Comparison of ENCODE assay signal across 21 cellular contexts in the genomic region with DNA sequence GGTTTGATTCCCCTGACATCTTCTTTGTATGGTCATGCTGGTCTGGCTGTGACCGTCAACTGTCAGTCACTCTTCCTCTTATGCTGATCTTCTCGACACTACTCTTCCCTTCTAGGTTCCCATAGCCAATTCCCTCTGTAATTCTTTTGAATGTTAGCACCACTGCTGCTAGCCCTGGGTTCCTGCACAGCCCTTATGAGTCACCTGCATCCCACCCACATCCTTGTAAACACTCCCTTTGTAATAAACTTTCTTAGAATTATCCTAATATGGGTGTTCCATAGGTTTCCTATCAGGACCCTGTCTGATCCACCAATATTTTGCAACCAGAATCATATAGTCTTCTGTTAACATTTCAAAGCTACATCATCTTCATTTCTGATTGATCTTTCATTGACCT.
"Had no signal": no experiment of that assay in that cellular context is flagged by ENCODE, and none has a peak within 500 bp of the region (broad histone marks: within the 10 kb centered on the region; RNA-seq: fewer than 3 reads in every experiment).

No MANE protein-coding gene starts in this region.

- ATAC-seq: heart right ventricle had no signal

- H3K9me3 Mint-ChIP-seq: immature natural killer cell, naive B cell had no signal

- DNase-seq: activated CD4-positive, alpha-beta T cell treated with anti-CD3 and anti-CD28 coated beads for 1 hour; activated CD8-positive, alpha-beta memory T cell treated with anti-CD3 and anti-CD28 coated beads for 24 hours; amniotic stem cell; central memory CD4-positive, alpha-beta T cell; erythroblast; heart right ventricle; immature natural killer cell; kidney glomerular epithelial cell; left ventricle myocardium inferior; mammary epithelial cell; naive B cell; stimulated activated CD4-positive, alpha-beta T cell treated with anti-CD3 and anti-CD28 coated beads, Interleukin-2, amount 100 ng/mL, for 24 hours; stimulated activated naive CD4-positive, alpha-beta T cell treated with Interleukin-2 at 50 U/mL for 16 hours; T-helper 2 cell; tibial artery; WERI-Rb-1 had no signal

- H3K27ac Mint-ChIP-seq: activated naive CD8-positive, alpha-beta T cell; activated T-helper 1 cell treated with anti-CD3 and anti-CD28 coated beads, Interleukin-12 subunit alpha, Interleukin-12 subunit beta, Interleukin-2, Interleukin-4 antibody, amounts not matched to agents 30 ng/mL and 10 ng/mL and 1 ng/mL, durations not matched to agents 14 hours and 24 hours and 36 hours; neural progenitor cell; progenitor cell of endocrine pancreas had no signal

- H3K27me3 ChIP-seq: heart right ventricle, neural progenitor cell, right atrium auricular region, tibial artery had no signal

- H3K9me3 ChIP-seq: heart right ventricle, left ventricle myocardium inferior, right atrium auricular region, tibial artery had no signal

- H3K4me3 Mint-ChIP-seq: activated naive CD8-positive, alpha-beta T cell; activated T-helper 1 cell treated with anti-CD3 and anti-CD28 coated beads, Interleukin-12 subunit alpha, Interleukin-12 subunit beta, Interleukin-2, Interleukin-4 antibody, amounts not matched to agents 30 ng/mL and 10 ng/mL and 1 ng/mL, durations not matched to agents 14 hours and 24 hours and 36 hours; immature natural killer cell; naive B cell; neural progenitor cell had no signal

- H3K36me3 Mint-ChIP-seq: activated naive CD8-positive, alpha-beta T cell; naive B cell; neural progenitor cell had no signal

- H3K27ac ChIP-seq: heart right ventricle, left ventricle myocardium inferior, neural progenitor cell, right atrium auricular region, tibial artery, WERI-Rb-1 had no signal

- H3K4me3 ChIP-seq: heart right ventricle, left ventricle myocardium inferior, neural progenitor cell, right atrium auricular region, tibial artery had no signal

- H3K4me1 Mint-ChIP-seq: naive B cell had no signal

- H3K4me1 ChIP-seq: heart right ventricle, left ventricle myocardium inferior, neural progenitor cell, right atrium auricular region, tibial artery had no signal

- H3K36me3 ChIP-seq: heart right ventricle, left ventricle myocardium inferior, neural progenitor cell, right atrium auricular region, tibial artery, WERI-Rb-1 had no signal
